In genomic region chr1:240109130-240109529, GRCh38 we compare ENCODE assay signal across 23 cellular contexts. TPM values are rescaled to one million over a fixed set of nuclear protein-coding genes. Genes with fewer than 3 reads are reported as not detected.
"Had no signal": no experiment of that assay in that cellular context is flagged by ENCODE, and none has a peak within 500 bp of the region (broad histone marks: within the 10 kb centered on the region; RNA-seq: fewer than 3 reads in every experiment).

No MANE protein-coding gene starts in this region.

- H3K4me1 Mint-ChIP-seq: activated CD4-positive, alpha-beta memory T cell treated with anti-CD3 and anti-CD28 coated beads, Interleukin-2, amount 10 ng/mL, durations not matched to agents 7 days and 5 days; activated CD4-positive, alpha-beta T cell treated with anti-CD3 and anti-CD28 coated beads for 36 hours; activated CD8-positive, alpha-beta memory T cell treated with anti-CD3 and anti-CD28 coated beads, Interleukin-2, amount 10 ng/mL, durations not matched to agents 7 days and 5 days; activated naive CD8-positive, alpha-beta T cell treated with anti-CD3 and anti-CD28 coated beads for 36 hours; activated T-helper 17 cell treated with anti-CD3 and anti-CD28 coated beads, Interleukin-2, amount 50 U/mL, for 72 hours; nephron had no signal

- H3K9me3 ChIP-seq: body of pancreas, colonic mucosa, lower lobe of right lung, tibial nerve, vagina had no signal

- H3K4me1 ChIP-seq: body of pancreas, colonic mucosa, lower lobe of right lung, vagina had no signal

- H3K27me3 Mint-ChIP-seq: activated CD4-positive, alpha-beta memory T cell treated with anti-CD3 and anti-CD28 coated beads, Interleukin-2, amount 10 ng/mL, durations not matched to agents 7 days and 5 days; activated CD8-positive, alpha-beta memory T cell treated with anti-CD3 and anti-CD28 coated beads, Interleukin-2, amount 10 ng/mL, durations not matched to agents 7 days and 5 days had no signal

- DNase-seq: activated CD4-positive, alpha-beta memory T cell treated with anti-CD3 and anti-CD28 coated beads, Interleukin-2, amount 10 ng/mL, durations not matched to agents 7 days and 5 days; activated CD4-positive, alpha-beta T cell treated with anti-CD3 and anti-CD28 coated beads for 36 hours; activated CD8-positive, alpha-beta memory T cell treated with anti-CD3 and anti-CD28 coated beads, Interleukin-2, amount 10 ng/mL, durations not matched to agents 7 days and 5 days; activated naive CD4-positive, alpha-beta T cell; activated naive CD8-positive, alpha-beta T cell treated with anti-CD3 and anti-CD28 coated beads for 36 hours; amniotic stem cell; body of pancreas; central memory CD4-positive, alpha-beta T cell; colonic mucosa; effector CD4-positive, alpha-beta T cell; foreskin fibroblast; lower lobe of right lung; retina; stimulated activated CD4-positive, alpha-beta T cell treated with anti-CD3 and anti-CD28 coated beads, Interleukin-12 subunit alpha, Interleukin-12 subunit beta, amount 100 ng/mL, for 4 hours; stimulated activated CD4-positive, alpha-beta T cell treated with anti-CD3 and anti-CD28 coated beads, Interleukin-1b, Interleukin-23, amount 100 ng/mL, for 48 hours; stimulated activated naive CD8-positive, alpha-beta T cell treated with anti-CD3 and anti-CD28 coated beads, Interleukin-15, Interleukin-2, amounts not matched to agents 100 U/mL and 50 U/mL, for 24 hours had no signal

- H3K36me3 Mint-ChIP-seq: activated CD8-positive, alpha-beta memory T cell treated with anti-CD3 and anti-CD28 coated beads, Interleukin-2, amount 10 ng/mL, durations not matched to agents 7 days and 5 days; activated naive CD8-positive, alpha-beta T cell treated with anti-CD3 and anti-CD28 coated beads for 36 hours; WTC11 had no signal

- H3K4me3 Mint-ChIP-seq: activated CD4-positive, alpha-beta memory T cell treated with anti-CD3 and anti-CD28 coated beads, Interleukin-2, amount 10 ng/mL, durations not matched to agents 7 days and 5 days; activated CD4-positive, alpha-beta T cell treated with anti-CD3 and anti-CD28 coated beads for 36 hours; activated CD8-positive, alpha-beta memory T cell treated with anti-CD3 and anti-CD28 coated beads, Interleukin-2, amount 10 ng/mL, durations not matched to agents 7 days and 5 days; activated naive CD8-positive, alpha-beta T cell treated with anti-CD3 and anti-CD28 coated beads for 36 hours; activated T-helper 17 cell treated with anti-CD3 and anti-CD28 coated beads, Interleukin-2, amount 50 U/mL, for 72 hours; nephron; WTC11 had no signal

- H3K27ac ChIP-seq: body of pancreas, hepatocyte, lower lobe of right lung, vagina had no signal

- H3K36me3 ChIP-seq: colonic mucosa, lower lobe of right lung, tibial nerve, vagina had no signal

- H3K4me3 ChIP-seq: body of pancreas, colonic mucosa, hepatocyte, lower lobe of right lung, tibial nerve, vagina had no signal

- H3K9me3 Mint-ChIP-seq: activated CD4-positive, alpha-beta memory T cell treated with anti-CD3 and anti-CD28 coated beads, Interleukin-2, amount 10 ng/mL, durations not matched to agents 7 days and 5 days; activated naive CD8-positive, alpha-beta T cell treated with anti-CD3 and anti-CD28 coated beads for 36 hours; activated T-helper 17 cell treated with anti-CD3 and anti-CD28 coated beads, Interleukin-2, amount 50 U/mL, for 72 hours; nephron; WTC11 had no signal

- H3K27ac Mint-ChIP-seq: activated CD4-positive, alpha-beta memory T cell treated with anti-CD3 and anti-CD28 coated beads, Interleukin-2, amount 10 ng/mL, durations not matched to agents 7 days and 5 days; activated CD4-positive, alpha-beta T cell treated with anti-CD3 and anti-CD28 coated beads for 36 hours; activated CD8-positive, alpha-beta memory T cell treated with anti-CD3 and anti-CD28 coated beads, Interleukin-2, amount 10 ng/mL, durations not matched to agents 7 days and 5 days; activated naive CD8-positive, alpha-beta T cell treated with anti-CD3 and anti-CD28 coated beads for 36 hours; activated T-helper 17 cell treated with anti-CD3 and anti-CD28 coated beads, Interleukin-2, amount 50 U/mL, for 72 hours; WTC11 had no signal

- H3K27me3 ChIP-seq: body of pancreas, colonic mucosa, hepatocyte, tibial nerve, vagina had no signal

- ATAC-seq: activated CD4-positive, alpha-beta T cell treated with anti-CD3 and anti-CD28 coated beads for 36 hours; activated CD8-positive, alpha-beta memory T cell treated with anti-CD3 and anti-CD28 coated beads, Interleukin-2, amount 10 ng/mL, durations not matched to agents 7 days and 5 days; activated T-helper 17 cell treated with anti-CD3 and anti-CD28 coated beads, Interleukin-2, amount 50 U/mL, for 72 hours; body of pancreas; lower lobe of right lung; stimulated activated naive CD8-positive, alpha-beta T cell treated with anti-CD3 and anti-CD28 coated beads, Interleukin-15, Interleukin-2, amounts not matched to agents 100 U/mL and 50 U/mL, for 24 hours; WTC11 had no signal

RNA-seq across cellular contexts. Expression of gene FMN2, which starts 17.4 kb away (rescaled TPM):
- total RNA-seq: activated CD4-positive, alpha-beta memory T cell treated with anti-CD3 and anti-CD28 coated beads, Interleukin-2, amount 10 ng/mL, durations not matched to agents 7 days and 5 days; activated CD4-positive, alpha-beta T cell treated with anti-CD3 and anti-CD28 coated beads for 36 hours; activated CD8-positive, alpha-beta memory T cell treated with anti-CD3 and anti-CD28 coated beads, Interleukin-2, amount 10 ng/mL, durations not matched to agents 7 days and 5 days; activated naive CD8-positive, alpha-beta T cell treated with anti-CD3 and anti-CD28 coated beads for 36 hours; activated T-helper 17 cell treated with anti-CD3 and anti-CD28 coated beads, Interleukin-2, amount 50 U/mL, for 72 hours; T-helper 2 cell treated with Interferon-gamma antibody and Interleukin-4, amounts not matched to agents 100 ng/mL and 5 ng/mL, for 36 hours; vagina had no signal
